In the genomic region with DNA sequence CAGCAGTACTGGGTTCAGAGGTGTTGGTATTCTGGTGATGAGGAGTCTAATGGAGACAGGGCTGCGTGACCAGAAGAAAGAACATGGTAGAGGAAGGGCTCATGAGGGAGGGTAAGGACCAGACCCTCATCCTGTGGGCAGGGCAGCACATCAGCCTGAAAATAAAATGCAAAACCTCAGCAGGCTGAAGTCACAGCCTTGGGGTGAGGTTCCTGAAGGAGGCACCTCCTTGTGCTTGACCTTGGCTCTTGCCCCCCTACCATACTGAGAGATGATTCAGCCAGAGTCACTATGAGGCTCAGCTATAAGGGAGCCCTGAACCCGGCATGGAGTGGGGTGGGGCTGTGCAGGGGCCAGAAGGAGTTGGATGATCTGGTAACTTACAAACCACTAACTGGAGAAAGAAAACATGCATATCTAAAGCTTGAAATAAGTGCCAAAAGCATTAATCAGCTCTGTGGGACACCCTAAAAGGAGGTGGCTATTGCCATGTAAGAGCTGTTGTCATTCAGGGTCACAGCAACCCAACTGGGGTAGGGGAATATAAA, we compare ENCODE assay signal across 14 cellular contexts.
DNase-seq lines count a peak whose midpoint lies in the region; ATAC-seq and TF ChIP-seq lines count a peak whose summit lies in the region.
"Had no signal": no experiment of that assay in that cellular context is flagged by ENCODE, and none has a peak within 500 bp of the region (broad histone marks: within the 10 kb centered on the region; RNA-seq: fewer than 3 reads in every experiment).

No MANE protein-coding gene starts in this region.

- H3K14ac ChIP-seq in trophoblast cell (ENCODE audit: low read length), result no peak overlapping the region

- no peak overlapping the region for H2BK120ac ChIP-seq in trophoblast cell (ENCODE audit: insufficient read depth, low read length, poor library complexity)

- H2BK12ac ChIP-seq in trophoblast cell (ENCODE audit: low read length), result no peak overlapping the region

- no peak overlapping the region for H2BK5ac ChIP-seq in trophoblast cell (ENCODE audit: low read depth, low read length, poor library complexity)

- peak overlapping the region in 43 of 59 donors; percentile 1 to 90 (median 76) for H3K27ac ChIP-seq in dorsolateral prefrontal cortex
- peak overlapping the region; percentile 23 for H3K27ac ChIP-seq in muscle layer of duodenum (ENCODE audit: low read length)
- no peak overlapping the region for H3K27ac ChIP-seq in trophoblast cell (ENCODE audit: low read depth, low read length)
- H3K27ac ChIP-seq: neutrophil had no signal

- ATAC-seq in Right ventricle myocardium inferior (peak; percentile 14), Right ventricle myocardium superior (ENCODE audit: poor library complexity) (no peak)

- no peaks in the 10 kb centered on the region for H3K79me2 ChIP-seq in trophoblast cell (ENCODE audit: control insufficient read depth, insufficient read depth, low read length, poor library complexity)

- TF ChIP-seq CTCF in dorsolateral prefrontal cortex (IDR thresholded peaks at IDR 0.05 in 54 of 56, conservative IDR thresholded peaks at IDR 0.05 in 2 of 56; ENCODE audit: low read depth in 1 of 56, partially characterized antibody in 56 of 56), result no peak

- no peak overlapping the region for H3K4ac ChIP-seq in trophoblast cell (ENCODE audit: low read depth, low read length)

- no peak for DNase-seq in Right ventricle myocardium inferior (ENCODE audit: missing footprints)
- no peak for DNase-seq in Right ventricle myocardium superior
- DNase-seq in dorsolateral prefrontal cortex, result peak in 2 of 10 donors; percentile 19 to 24
- DNase-seq in NCI-H345 (lab: John Stamatoyannopoulos, UW), result no peak
- DNase-seq in trophoblast cell, result no peak
- DNase-seq in HUDEP-2 (lab: John Stamatoyannopoulos, UW; ENCODE audit: unreplicated experiment in 76 of 76), result no peak
- no peak for DNase-seq in stimulated activated CD4-positive, alpha-beta T cell treated with anti-CD3 and anti-CD28 coated beads, Interleukin-2, amount 100 ng/mL, for 24 hours
- DNase-seq: 8988T; erythroblast; MM.1S; NCI-H2227 treated with DMSO at 0.1 percent for 48 hours; stimulated activated naive CD4-positive, alpha-beta T cell treated with Interleukin-2 at 50 U/mL for 16 hours had no signal

- H3K4me3 ChIP-seq in dorsolateral prefrontal cortex (no peak overlapping the region), muscle layer of duodenum (ENCODE audit: low read depth in 1 of 2, low read length in 2 of 2) (no peak overlapping the region), trophoblast cell (ENCODE audit: low read depth, low read length) (no peak overlapping the region)

- H4K12ac ChIP-seq in trophoblast cell (ENCODE audit: low read depth, low read length), result no peak overlapping the region

- no peak overlapping the region for H3K18ac ChIP-seq in trophoblast cell (ENCODE audit: low read length)

- H2AFZ ChIP-seq in trophoblast cell (ENCODE audit: insufficient read depth, low read length, poor library complexity), result no peak overlapping the region

- H4K8ac ChIP-seq in trophoblast cell (ENCODE audit: low read depth, low read length), result no peak overlapping the region

- no peak overlapping the region for H2AK5ac ChIP-seq in trophoblast cell (ENCODE audit: low read length)

- H3K79me1 ChIP-seq in trophoblast cell (ENCODE audit: low read length), result peaks cover 6% of the 10 kb centered on the region

- no peak overlapping the region for H3K4me2 ChIP-seq in trophoblast cell (ENCODE audit: low read length)

- no peak overlapping the region for H4K91ac ChIP-seq in trophoblast cell (ENCODE audit: low read depth, low read length)

- peaks cover 0 to 43% of the 10 kb centered on the region in 2 donors for H3K4me1 ChIP-seq in muscle layer of duodenum (ENCODE audit: control insufficient read depth in 1 of 2, insufficient read depth in 2 of 2, low read length in 2 of 2)
- peaks cover 11 to 18% of the 10 kb centered on the region in 2 experiments for H3K4me1 ChIP-seq in trophoblast cell (ENCODE audit: control insufficient read depth in 1 of 2, insufficient read depth in 2 of 2, low read length in 2 of 2)

- WGBS in trophoblast cell (ENCODE audit: extremely low coverage, insufficient coverage, insufficient read length), result no CpG with 5 or more reads among the region's 2 CpGs

- H3K9ac ChIP-seq in trophoblast cell (ENCODE audit: low read length), result no peak overlapping the region

- no peak overlapping the region for H3K23ac ChIP-seq in trophoblast cell (ENCODE audit: low read length)

- H3K9me3 ChIP-seq in muscle layer of duodenum (ENCODE audit: control insufficient read depth in 1 of 2, low read length in 2 of 2) (no peaks in the 10 kb centered on the region), trophoblast cell (ENCODE audit: insufficient read depth, low read depth, low read length) (no peaks in the 10 kb centered on the region)
- H3K9me3 ChIP-seq: neutrophil had no signal

- H3K36me3 ChIP-seq in muscle layer of duodenum (ENCODE audit: control insufficient read depth in 1 of 2, insufficient read depth in 2 of 2, low read length in 2 of 2) (no peaks in the 10 kb centered on the region), trophoblast cell (ENCODE audit: control insufficient read depth in 1 of 2, insufficient read depth in 2 of 2, low read length in 2 of 2) (no peaks in the 10 kb centered on the region)
- H3K36me3 ChIP-seq: neutrophil had no signal

- no peaks in the 10 kb centered on the region for H3K27me3 ChIP-seq in dorsolateral prefrontal cortex
- H3K27me3 ChIP-seq in muscle layer of duodenum (ENCODE audit: low read depth, low read length), result no peaks in the 10 kb centered on the region
- no peaks in the 10 kb centered on the region for H3K27me3 ChIP-seq in trophoblast cell (ENCODE audit: insufficient read depth, low read length)
- H3K27me3 ChIP-seq: neutrophil had no signal

- intact Hi-C loops in Right ventricle myocardium inferior (cut with DNase I), result loop anchor here (5.0 kb wide), 1 partner anchor 62 kb away; the partner anchor contains the start of gene CORO2B
- intact Hi-C loops in Right ventricle myocardium superior (cut with DNase I), result no loop called here
- intact Hi-C loops in dorsolateral prefrontal cortex (cut with DNase I), result no loop called here
